In genomic region chr10:47261121-47261520, GRCh38 we compare ENCODE assay signal across 1 cellular context.
TF ChIP-seq lines count a peak whose summit lies in the region.

No MANE protein-coding gene starts in this region.

TF ChIP-seq in GM12878, 131 proteins besides CTCF, POLR2A, EP300 and RAD21 (continued from another document):
- TF ChIP-seq RELB (IDR thresholded peaks at IDR 0.05; ENCODE audit: low read depth) (peak; percentile 67), EGR1 (IDR thresholded peaks at IDR 0.05; ENCODE audit: borderline replicate concordance in 1 of 2, low read depth in 2 of 2, low read length in 2 of 2) (no peak), BHLHE40 (IDR thresholded peaks at IDR 0.05; ENCODE audit: borderline replicate concordance in 1 of 2, low read depth in 2 of 2, low read length in 1 of 2) (peak in 1 of 2 experiments; percentile 28; a peak in 1 of 4 replicates), MLLT1 (IDR thresholded peaks at IDR 0.05) (peak; percentile 85), ETV6 (conservative IDR thresholded peaks at IDR 0.05 in 1 of 2, IDR thresholded peaks at IDR 0.05 in 1 of 2; ENCODE audit: borderline replicate concordance in 1 of 2, low read depth in 1 of 2) (peak in 1 of 2 experiments; percentile 45; a peak in 1 of 4 replicates), TAF1 (IDR thresholded peaks at IDR 0.05; ENCODE audit: borderline replicate concordance, low read depth, low read length) (0 out of 2 replicates have a peak, but pooled peaks have one; percentile 41), CBX5 (IDR thresholded peaks at IDR 0.05; ENCODE audit: low read depth) (no peak), HDAC2 (IDR thresholded peaks at IDR 0.05) (no peak), SPI1 (IDR thresholded peaks at IDR 0.05; ENCODE audit: borderline replicate concordance, insufficient read depth, low read depth, low read length) (peak; percentile 82), IRF4 (IDR thresholded peaks at IDR 0.05; ENCODE audit: low read depth, low read length) (peak; percentile 59; the same call in 1 of the 2 replicates), DPF2 (IDR thresholded peaks at IDR 0.05) (peak; percentile 27; the same call in 1 of the 2 replicates), IKZF2 (IDR thresholded peaks at IDR 0.05) (peak; percentile 80 to 82), CBFB (IDR thresholded peaks at IDR 0.05; ENCODE audit: low read depth) (0 out of 2 replicates have a peak, but pooled peaks have one; percentile 23), RUNX3 (IDR thresholded peaks at IDR 0.05; ENCODE audit: low read length) (peak; percentile 36)
- TF ChIP-seq, protein P1, sequence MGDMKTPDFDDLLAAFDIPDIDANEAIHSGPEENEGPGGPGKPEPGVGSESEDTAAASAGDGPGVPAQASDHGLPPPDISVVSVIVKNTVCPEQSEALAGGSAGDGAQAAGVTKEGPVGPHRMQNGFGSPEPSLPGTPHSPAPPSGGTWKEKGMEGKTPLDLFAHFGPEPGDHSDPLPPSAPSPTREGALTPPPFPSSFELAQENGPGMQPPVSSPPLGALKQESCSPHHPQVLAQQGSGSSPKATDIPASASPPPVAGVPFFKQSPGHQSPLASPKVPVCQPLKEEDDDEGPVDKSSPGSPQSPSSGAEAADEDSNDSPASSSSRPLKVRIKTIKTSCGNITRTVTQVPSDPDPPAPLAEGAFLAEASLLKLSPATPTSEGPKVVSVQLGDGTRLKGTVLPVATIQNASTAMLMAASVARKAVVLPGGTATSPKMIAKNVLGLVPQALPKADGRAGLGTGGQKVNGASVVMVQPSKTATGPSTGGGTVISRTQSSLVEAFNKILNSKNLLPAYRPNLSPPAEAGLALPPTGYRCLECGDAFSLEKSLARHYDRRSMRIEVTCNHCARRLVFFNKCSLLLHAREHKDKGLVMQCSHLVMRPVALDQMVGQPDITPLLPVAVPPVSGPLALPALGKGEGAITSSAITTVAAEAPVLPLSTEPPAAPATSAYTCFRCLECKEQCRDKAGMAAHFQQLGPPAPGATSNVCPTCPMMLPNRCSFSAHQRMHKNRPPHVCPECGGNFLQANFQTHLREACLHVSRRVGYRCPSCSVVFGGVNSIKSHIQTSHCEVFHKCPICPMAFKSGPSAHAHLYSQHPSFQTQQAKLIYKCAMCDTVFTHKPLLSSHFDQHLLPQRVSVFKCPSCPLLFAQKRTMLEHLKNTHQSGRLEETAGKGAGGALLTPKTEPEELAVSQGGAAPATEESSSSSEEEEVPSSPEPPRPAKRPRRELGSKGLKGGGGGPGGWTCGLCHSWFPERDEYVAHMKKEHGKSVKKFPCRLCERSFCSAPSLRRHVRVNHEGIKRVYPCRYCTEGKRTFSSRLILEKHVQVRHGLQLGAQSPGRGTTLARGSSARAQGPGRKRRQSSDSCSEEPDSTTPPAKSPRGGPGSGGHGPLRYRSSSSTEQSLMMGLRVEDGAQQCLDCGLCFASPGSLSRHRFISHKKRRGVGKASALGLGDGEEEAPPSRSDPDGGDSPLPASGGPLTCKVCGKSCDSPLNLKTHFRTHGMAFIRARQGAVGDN (IDR thresholded peaks at IDR 0.05): peak; percentile 78
- TF ChIP-seq, protein P2, sequence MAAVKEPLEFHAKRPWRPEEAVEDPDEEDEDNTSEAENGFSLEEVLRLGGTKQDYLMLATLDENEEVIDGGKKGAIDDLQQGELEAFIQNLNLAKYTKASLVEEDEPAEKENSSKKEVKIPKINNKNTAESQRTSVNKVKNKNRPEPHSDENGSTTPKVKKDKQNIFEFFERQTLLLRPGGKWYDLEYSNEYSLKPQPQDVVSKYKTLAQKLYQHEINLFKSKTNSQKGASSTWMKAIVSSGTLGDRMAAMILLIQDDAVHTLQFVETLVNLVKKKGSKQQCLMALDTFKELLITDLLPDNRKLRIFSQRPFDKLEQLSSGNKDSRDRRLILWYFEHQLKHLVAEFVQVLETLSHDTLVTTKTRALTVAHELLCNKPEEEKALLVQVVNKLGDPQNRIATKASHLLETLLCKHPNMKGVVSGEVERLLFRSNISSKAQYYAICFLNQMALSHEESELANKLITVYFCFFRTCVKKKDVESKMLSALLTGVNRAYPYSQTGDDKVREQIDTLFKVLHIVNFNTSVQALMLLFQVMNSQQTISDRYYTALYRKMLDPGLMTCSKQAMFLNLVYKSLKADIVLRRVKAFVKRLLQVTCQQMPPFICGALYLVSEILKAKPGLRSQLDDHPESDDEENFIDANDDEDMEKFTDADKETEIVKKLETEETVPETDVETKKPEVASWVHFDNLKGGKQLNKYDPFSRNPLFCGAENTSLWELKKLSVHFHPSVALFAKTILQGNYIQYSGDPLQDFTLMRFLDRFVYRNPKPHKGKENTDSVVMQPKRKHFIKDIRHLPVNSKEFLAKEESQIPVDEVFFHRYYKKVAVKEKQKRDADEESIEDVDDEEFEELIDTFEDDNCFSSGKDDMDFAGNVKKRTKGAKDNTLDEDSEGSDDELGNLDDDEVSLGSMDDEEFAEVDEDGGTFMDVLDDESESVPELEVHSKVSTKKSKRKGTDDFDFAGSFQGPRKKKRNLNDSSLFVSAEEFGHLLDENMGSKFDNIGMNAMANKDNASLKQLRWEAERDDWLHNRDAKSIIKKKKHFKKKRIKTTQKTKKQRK (IDR thresholded peaks at IDR 0.05; ENCODE audit: low read depth, low read length): no peak
- TF ChIP-seq, protein P3, sequence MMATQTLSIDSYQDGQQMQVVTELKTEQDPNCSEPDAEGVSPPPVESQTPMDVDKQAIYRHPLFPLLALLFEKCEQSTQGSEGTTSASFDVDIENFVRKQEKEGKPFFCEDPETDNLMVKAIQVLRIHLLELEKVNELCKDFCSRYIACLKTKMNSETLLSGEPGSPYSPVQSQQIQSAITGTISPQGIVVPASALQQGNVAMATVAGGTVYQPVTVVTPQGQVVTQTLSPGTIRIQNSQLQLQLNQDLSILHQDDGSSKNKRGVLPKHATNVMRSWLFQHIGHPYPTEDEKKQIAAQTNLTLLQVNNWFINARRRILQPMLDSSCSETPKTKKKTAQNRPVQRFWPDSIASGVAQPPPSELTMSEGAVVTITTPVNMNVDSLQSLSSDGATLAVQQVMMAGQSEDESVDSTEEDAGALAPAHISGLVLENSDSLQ (IDR thresholded peaks at IDR 0.05): 0 out of 2 replicates have a peak, but pooled peaks have one; percentile 17
